ENCODE assay signal across 24 cellular contexts in the genomic region with DNA sequence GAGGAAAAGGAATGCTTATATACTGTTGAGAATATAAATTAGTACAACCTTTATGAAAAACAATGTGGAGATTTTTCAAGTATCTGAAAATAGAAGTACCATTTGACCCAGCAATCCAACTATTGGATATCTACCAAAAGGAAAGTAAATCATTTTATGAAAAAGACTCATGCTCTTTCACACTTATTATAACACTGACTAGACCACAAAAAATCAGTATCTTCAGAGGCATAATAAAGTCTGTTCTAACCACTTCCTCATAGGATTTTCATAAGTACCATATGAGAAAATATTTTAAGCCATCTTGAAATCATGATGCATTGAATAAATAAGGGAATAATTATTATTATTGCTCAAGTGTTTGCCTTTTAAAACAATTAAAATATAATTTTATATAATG.
DNase-seq lines count a peak whose midpoint lies in the region; ATAC-seq, FAIRE-seq and TF ChIP-seq lines count a peak whose summit lies in the region.
"Had no signal": no experiment of that assay in that cellular context is flagged by ENCODE, and none has a peak within 500 bp of the region (broad histone marks: within the 10 kb centered on the region; RNA-seq: fewer than 3 reads in every experiment).

No MANE protein-coding gene starts in this region.

- DNase-seq in NCI-H1105 treated with DMSO at 0.1 percent for 48 hours (lab: John Stamatoyannopoulos, UW) (peak; percentile 77), NCI-H1105 (lab: John Stamatoyannopoulos, UW) (no peak), OCI-M1 (lab: John Stamatoyannopoulos, UW) (peak; percentile 31), GM12891 (ENCODE audit: insufficient read length, low spot score) (no peak)
- DNase-seq: 8988T; DMS53; GDM1; IMR-90; NCI-H1092; NCI-H146; NCI-H2029; NCI-H2227 treated with DMSO at 0.1 percent for 48 hours; NCI-H510A treated with DMSO at 0.1 percent for 48 hours; NCI-H774; NK-92 treated with Interleukin-12 subunit alpha and Interleukin-12 subunit beta, amount 100 ng/mL, for 24 hours; SJCRH30; T-helper 1 cell had no signal

- no peaks in the 10 kb centered on the region for H3K9me3 Mint-ChIP-seq in activated T-helper 17 cell treated with anti-CD3 and anti-CD28 coated beads, Interleukin-2, amount 50 U/mL, for 72 hours

- H3K27me3 Mint-ChIP-seq in activated T-helper 17 cell treated with anti-CD3 and anti-CD28 coated beads, Interleukin-2, amount 50 U/mL, for 72 hours: peaks cover 5% of the 10 kb centered on the region

- H3K27ac Mint-ChIP-seq in activated T-helper 17 cell treated with anti-CD3 and anti-CD28 coated beads, Interleukin-2, amount 50 U/mL, for 72 hours: no peak overlapping the region
- H3K27ac Mint-ChIP-seq: CD14-positive monocyte had no signal

- ATAC-seq in HG03354 (IDR thresholded peaks at IDR 0.05; ENCODE audit: poor library complexity, severe bottlenecking, unreplicated experiment) (peak; percentile 44), GM21717 (IDR thresholded peaks at IDR 0.05; ENCODE audit: unreplicated experiment) (no peak)
- ATAC-seq in activated T-helper 17 cell treated with anti-CD3 and anti-CD28 coated beads, Interleukin-2, amount 50 U/mL, for 72 hours (replicated peaks): no peak

- no peaks in the 10 kb centered on the region for H3K4me1 Mint-ChIP-seq in activated T-helper 17 cell treated with anti-CD3 and anti-CD28 coated beads, Interleukin-2, amount 50 U/mL, for 72 hours
- H3K4me1 Mint-ChIP-seq: CD14-positive monocyte had no signal

- H3K36me3 Mint-ChIP-seq in activated T-helper 17 cell treated with anti-CD3 and anti-CD28 coated beads, Interleukin-2, amount 50 U/mL, for 72 hours (ENCODE audit: low read depth): no peaks in the 10 kb centered on the region
- H3K36me3 Mint-ChIP-seq: CD14-positive monocyte had no signal

- no peak for TF ChIP-seq POLR2A in GM12891 (IDR thresholded peaks at IDR 0.05; ENCODE audit: low read depth, low read length)

- H3K4me3 Mint-ChIP-seq in activated T-helper 17 cell treated with anti-CD3 and anti-CD28 coated beads, Interleukin-2, amount 50 U/mL, for 72 hours: no peak overlapping the region
- H3K4me3 Mint-ChIP-seq: CD14-positive monocyte had no signal

- FAIRE-seq in GM12891 (lab: Jason Lieb, UNC): no peak
- FAIRE-seq: D721Med, H54, RCC 7860 had no signal

TF ChIP-seq in GM12891, 5 proteins besides CTCF, POLR2A, EP300 and RAD21:
- TF ChIP-seq SPI1 (IDR thresholded peaks at IDR 0.05; ENCODE audit: low read depth, low read length) (no peak), POLR2AphosphoS5 (IDR thresholded peaks at IDR 0.05; ENCODE audit: low read depth, low read length) (no peak), PAX5 (IDR thresholded peaks at IDR 0.05; ENCODE audit: insufficient read depth, low read length, severe bottlenecking) (no peak), POU2F2 (IDR thresholded peaks at IDR 0.05; ENCODE audit: low read depth, low read length) (no peak), TAF1 (IDR thresholded peaks at IDR 0.05; ENCODE audit: low read depth, low read length) (no peak)

Comparison
In these comparisons a context has a peak if more than half of its experiments do, and no peak if none do; other contexts are left out.
1. DNase-seq: peak in NCI-H1105 treated with DMSO at 0.1 percent for 48 hours (single experiment) and OCI-M1 (single experiment); none in NCI-H1105 (single experiment) and GM12891 (single experiment).